2 cellular contexts compared by ENCODE assay signal in the genomic region with DNA sequence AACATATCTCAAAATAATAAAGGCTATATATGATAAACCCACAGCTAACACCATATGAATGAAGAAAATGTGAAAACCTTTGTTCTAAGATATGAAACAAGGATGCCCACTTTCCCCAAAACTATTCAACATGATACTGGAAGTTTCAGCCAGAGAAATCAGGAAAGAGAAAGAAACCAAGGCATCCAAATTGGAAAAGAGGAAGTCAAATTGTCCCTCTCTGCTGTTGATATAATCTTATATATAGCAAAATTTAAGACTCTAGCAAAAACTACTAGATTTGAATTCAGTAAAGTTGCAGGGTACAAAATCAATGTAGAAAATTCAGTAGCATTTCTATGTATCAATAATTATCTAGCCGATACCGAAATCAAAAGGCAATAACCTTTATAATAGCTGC.
TF ChIP-seq lines count a peak whose summit lies in the region.

No MANE protein-coding gene starts in this region.

TF ChIP-seq in GM12891, 5 proteins besides CTCF, POLR2A, EP300 and RAD21:
- TF ChIP-seq POLR2AphosphoS5 (IDR thresholded peaks at IDR 0.05; ENCODE audit: low read depth, low read length) (no peak), SPI1 (IDR thresholded peaks at IDR 0.05; ENCODE audit: low read depth, low read length) (peak; percentile 6; the same call in 1 of the 2 replicates)
TF ChIP-seq in GM12891: peak in this region for 1.

TF ChIP-seq in K562, 482 proteins besides CTCF, POLR2A, EP300 and RAD21:
- TF ChIP-seq, protein P1, sequence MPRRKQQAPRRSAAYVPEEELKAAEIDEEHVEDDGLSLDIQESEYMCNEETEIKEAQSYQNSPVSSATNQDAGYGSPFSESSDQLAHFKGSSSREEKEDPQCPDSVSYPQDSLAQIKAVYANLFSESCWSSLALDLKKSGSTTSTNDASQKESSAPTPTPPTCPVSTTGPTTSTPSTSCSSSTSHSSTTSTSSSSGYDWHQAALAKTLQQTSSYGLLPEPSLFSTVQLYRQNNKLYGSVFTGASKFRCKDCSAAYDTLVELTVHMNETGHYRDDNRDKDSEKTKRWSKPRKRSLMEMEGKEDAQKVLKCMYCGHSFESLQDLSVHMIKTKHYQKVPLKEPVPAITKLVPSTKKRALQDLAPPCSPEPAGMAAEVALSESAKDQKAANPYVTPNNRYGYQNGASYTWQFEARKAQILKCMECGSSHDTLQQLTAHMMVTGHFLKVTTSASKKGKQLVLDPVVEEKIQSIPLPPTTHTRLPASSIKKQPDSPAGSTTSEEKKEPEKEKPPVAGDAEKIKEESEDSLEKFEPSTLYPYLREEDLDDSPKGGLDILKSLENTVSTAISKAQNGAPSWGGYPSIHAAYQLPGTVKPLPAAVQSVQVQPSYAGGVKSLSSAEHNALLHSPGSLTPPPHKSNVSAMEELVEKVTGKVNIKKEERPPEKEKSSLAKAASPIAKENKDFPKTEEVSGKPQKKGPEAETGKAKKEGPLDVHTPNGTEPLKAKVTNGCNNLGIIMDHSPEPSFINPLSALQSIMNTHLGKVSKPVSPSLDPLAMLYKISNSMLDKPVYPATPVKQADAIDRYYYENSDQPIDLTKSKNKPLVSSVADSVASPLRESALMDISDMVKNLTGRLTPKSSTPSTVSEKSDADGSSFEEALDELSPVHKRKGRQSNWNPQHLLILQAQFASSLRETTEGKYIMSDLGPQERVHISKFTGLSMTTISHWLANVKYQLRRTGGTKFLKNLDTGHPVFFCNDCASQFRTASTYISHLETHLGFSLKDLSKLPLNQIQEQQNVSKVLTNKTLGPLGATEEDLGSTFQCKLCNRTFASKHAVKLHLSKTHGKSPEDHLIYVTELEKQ (CRISPR knock-in tag; IDR thresholded peaks at IDR 0.05) = no peak
- TF ChIP-seq SPI1 (IDR thresholded peaks at IDR 0.05; ENCODE audit: borderline replicate concordance, low read depth, low read length) = peak; percentile 64; the same call in 1 of the 2 replicates
